In the genomic region with DNA sequence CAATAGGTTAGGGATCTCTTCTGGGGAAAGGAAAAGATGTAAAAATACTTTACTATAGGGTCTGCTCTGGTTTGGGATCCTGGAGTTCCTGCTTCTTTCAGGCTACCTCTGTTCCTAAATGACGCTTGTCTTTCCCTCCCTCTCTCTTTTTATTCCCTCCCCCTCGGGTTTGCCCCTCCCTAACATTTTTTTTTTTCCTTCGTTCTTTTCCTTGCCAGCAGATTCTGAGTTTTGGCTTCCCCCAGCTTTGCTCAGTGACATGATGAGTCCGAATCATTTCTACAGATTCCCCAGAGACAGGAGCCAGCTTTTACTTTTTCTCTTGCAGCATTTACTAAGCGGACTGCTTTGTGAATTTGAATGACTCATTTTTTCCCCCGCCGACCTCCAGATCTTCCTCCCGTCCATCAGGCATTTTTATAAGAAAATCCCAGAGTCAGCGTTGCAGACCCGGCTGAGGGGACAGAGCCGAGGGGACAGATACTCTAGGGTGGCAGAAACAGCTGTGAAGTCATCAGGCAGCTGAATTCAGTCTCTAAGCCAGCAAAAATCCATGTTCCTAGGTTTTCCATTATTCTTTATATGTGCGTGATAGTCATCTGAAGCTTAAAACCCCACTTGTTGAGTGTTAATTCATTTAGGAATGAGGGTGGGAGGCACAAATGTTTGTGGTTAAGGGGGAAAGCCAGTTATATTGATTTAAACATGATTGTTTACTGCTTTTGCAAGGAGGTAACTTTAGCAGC, we compare ENCODE assay signal across 1 cellular context.
TF ChIP-seq lines count a peak whose summit lies in the region.

Gene TMEM100, minus strand, starts transcription at position 123 of the 746 bp plus-strand sequence. CDS start 1,794 bp downstream, outside the sequence.

TF ChIP-seq in HEK293, 187 proteins besides CTCF, POLR2A, EP300 and RAD21 (continued from another document):
- TF ChIP-seq, protein P1, sequence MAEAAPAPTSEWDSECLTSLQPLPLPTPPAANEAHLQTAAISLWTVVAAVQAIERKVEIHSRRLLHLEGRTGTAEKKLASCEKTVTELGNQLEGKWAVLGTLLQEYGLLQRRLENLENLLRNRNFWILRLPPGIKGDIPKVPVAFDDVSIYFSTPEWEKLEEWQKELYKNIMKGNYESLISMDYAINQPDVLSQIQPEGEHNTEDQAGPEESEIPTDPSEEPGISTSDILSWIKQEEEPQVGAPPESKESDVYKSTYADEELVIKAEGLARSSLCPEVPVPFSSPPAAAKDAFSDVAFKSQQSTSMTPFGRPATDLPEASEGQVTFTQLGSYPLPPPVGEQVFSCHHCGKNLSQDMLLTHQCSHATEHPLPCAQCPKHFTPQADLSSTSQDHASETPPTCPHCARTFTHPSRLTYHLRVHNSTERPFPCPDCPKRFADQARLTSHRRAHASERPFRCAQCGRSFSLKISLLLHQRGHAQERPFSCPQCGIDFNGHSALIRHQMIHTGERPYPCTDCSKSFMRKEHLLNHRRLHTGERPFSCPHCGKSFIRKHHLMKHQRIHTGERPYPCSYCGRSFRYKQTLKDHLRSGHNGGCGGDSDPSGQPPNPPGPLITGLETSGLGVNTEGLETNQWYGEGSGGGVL (tag by site-specific recombination; IDR thresholded peaks at IDR 0.05): 0 out of 2 replicates have a peak, but pooled peaks have one; percentile 11
- TF ChIP-seq ZNF335 (tag by site-specific recombination; conservative IDR thresholded peaks at IDR 0.05) (peak; percentile 72), ZBTB48 (tag by site-specific recombination; IDR thresholded peaks at IDR 0.05) (peak; percentile 82; the same call in 1 of the 2 replicates), SCRT1 (tag by site-specific recombination; IDR thresholded peaks at IDR 0.05; ENCODE audit: borderline replicate concordance) (peak; percentile 57; the same call in 1 of the 2 replicates), ZNF558 (tag by site-specific recombination; IDR thresholded peaks at IDR 0.05) (no peak), PRDM10 (tag by site-specific recombination; IDR thresholded peaks at IDR 0.05) (peak; percentile 85), ZNF600 (tag by site-specific recombination; IDR thresholded peaks at IDR 0.05) (peak; percentile 72), ZNF521 (tag by site-specific recombination; IDR thresholded peaks at IDR 0.05) (no peak), ZNF692 (tag by site-specific recombination; IDR thresholded peaks at IDR 0.05) (no peak), OSR2 (tag by site-specific recombination; IDR thresholded peaks at IDR 0.05) (0 out of 2 replicates have a peak, but pooled peaks have one; percentile 5), PRDM1 (tag by site-specific recombination; IDR thresholded peaks at IDR 0.05) (peak; percentile 82), WT1 (tag by site-specific recombination; IDR thresholded peaks at IDR 0.05) (peak; percentile 38; the same call in 1 of the 2 replicates), ZNF366 (tag by site-specific recombination; conservative IDR thresholded peaks at IDR 0.05) (peak; percentile 77), ZBTB20 (tag by site-specific recombination; IDR thresholded peaks at IDR 0.05) (peak; percentile 96), ZNF324 (tag by site-specific recombination; IDR thresholded peaks at IDR 0.05) (peak; percentile 26; the same call in 1 of the 2 replicates), ZNF24 (tag by site-specific recombination; IDR thresholded peaks at IDR 0.05) (0 out of 2 replicates have a peak, but pooled peaks have one; percentile 24), SCRT2 (tag by site-specific recombination; IDR thresholded peaks at IDR 0.05) (peak; percentile 78), ZNF792 (tag by site-specific recombination; IDR thresholded peaks at IDR 0.05) (no peak), SP3 (tag by site-specific recombination; IDR thresholded peaks at IDR 0.05) (peak; percentile 70), KLF17 (tag by site-specific recombination; IDR thresholded peaks at IDR 0.05) (0 out of 2 replicates have a peak, but pooled peaks have one; percentile 25), ZBTB17 (tag by site-specific recombination; IDR thresholded peaks at IDR 0.05) (peak; percentile 76), ZNF629 (tag by site-specific recombination; IDR thresholded peaks at IDR 0.05) (peak; percentile 31; the same call in 1 of the 2 replicates), GLIS2 (tag by site-specific recombination; IDR thresholded peaks at IDR 0.05) (no peak), ZFP37 (tag by site-specific recombination; IDR thresholded peaks at IDR 0.05) (0 out of 2 replicates have a peak, but pooled peaks have one; percentile 32)
- TF ChIP-seq, protein P2, sequence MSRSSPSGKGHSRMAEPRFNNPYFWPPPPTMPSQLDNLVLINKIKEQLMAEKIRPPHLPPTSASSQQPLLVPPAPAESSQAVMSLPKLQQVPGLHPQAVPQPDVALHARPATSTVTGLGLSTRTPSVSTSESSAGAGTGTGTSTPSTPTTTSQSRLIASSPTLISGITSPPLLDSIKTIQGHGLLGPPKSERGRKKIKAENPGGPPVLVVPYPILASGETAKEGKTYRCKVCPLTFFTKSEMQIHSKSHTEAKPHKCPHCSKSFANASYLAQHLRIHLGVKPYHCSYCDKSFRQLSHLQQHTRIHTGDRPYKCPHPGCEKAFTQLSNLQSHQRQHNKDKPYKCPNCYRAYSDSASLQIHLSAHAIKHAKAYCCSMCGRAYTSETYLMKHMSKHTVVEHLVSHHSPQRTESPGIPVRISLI (tag by site-specific recombination; IDR thresholded peaks at IDR 0.05): peak; percentile 87
- TF ChIP-seq, protein P3, sequence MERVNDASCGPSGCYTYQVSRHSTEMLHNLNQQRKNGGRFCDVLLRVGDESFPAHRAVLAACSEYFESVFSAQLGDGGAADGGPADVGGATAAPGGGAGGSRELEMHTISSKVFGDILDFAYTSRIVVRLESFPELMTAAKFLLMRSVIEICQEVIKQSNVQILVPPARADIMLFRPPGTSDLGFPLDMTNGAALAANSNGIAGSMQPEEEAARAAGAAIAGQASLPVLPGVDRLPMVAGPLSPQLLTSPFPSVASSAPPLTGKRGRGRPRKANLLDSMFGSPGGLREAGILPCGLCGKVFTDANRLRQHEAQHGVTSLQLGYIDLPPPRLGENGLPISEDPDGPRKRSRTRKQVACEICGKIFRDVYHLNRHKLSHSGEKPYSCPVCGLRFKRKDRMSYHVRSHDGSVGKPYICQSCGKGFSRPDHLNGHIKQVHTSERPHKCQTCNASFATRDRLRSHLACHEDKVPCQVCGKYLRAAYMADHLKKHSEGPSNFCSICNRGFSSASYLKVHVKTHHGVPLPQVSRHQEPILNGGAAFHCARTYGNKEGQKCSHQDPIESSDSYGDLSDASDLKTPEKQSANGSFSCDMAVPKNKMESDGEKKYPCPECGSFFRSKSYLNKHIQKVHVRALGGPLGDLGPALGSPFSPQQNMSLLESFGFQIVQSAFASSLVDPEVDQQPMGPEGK (tag by site-specific recombination; IDR thresholded peaks at IDR 0.05): peak; percentile 45; the same call in 1 of the 2 replicates
- TF ChIP-seq, protein P4, sequence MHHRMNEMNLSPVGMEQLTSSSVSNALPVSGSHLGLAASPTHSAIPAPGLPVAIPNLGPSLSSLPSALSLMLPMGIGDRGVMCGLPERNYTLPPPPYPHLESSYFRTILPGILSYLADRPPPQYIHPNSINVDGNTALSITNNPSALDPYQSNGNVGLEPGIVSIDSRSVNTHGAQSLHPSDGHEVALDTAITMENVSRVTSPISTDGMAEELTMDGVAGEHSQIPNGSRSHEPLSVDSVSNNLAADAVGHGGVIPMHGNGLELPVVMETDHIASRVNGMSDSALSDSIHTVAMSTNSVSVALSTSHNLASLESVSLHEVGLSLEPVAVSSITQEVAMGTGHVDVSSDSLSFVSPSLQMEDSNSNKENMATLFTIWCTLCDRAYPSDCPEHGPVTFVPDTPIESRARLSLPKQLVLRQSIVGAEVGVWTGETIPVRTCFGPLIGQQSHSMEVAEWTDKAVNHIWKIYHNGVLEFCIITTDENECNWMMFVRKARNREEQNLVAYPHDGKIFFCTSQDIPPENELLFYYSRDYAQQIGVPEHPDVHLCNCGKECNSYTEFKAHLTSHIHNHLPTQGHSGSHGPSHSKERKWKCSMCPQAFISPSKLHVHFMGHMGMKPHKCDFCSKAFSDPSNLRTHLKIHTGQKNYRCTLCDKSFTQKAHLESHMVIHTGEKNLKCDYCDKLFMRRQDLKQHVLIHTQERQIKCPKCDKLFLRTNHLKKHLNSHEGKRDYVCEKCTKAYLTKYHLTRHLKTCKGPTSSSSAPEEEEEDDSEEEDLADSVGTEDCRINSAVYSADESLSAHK (tag by site-specific recombination; IDR thresholded peaks at IDR 0.05): 0 out of 2 replicates have a peak, but pooled peaks have one; percentile 8
- TF ChIP-seq, protein P5, sequence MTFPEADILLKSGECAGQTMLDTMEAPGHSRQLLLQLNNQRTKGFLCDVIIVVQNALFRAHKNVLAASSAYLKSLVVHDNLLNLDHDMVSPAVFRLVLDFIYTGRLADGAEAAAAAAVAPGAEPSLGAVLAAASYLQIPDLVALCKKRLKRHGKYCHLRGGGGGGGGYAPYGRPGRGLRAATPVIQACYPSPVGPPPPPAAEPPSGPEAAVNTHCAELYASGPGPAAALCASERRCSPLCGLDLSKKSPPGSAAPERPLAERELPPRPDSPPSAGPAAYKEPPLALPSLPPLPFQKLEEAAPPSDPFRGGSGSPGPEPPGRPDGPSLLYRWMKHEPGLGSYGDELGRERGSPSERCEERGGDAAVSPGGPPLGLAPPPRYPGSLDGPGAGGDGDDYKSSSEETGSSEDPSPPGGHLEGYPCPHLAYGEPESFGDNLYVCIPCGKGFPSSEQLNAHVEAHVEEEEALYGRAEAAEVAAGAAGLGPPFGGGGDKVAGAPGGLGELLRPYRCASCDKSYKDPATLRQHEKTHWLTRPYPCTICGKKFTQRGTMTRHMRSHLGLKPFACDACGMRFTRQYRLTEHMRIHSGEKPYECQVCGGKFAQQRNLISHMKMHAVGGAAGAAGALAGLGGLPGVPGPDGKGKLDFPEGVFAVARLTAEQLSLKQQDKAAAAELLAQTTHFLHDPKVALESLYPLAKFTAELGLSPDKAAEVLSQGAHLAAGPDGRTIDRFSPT (tag by site-specific recombination; IDR thresholded peaks at IDR 0.05): peak; percentile 67; the same call in 1 of the 2 replicates
